1 cellular context compared by ENCODE assay signal in genomic region chr18:4353853-4354418, GRCh38.
TF ChIP-seq lines count a peak whose summit lies in the region.

No MANE protein-coding gene starts in this region.

TF ChIP-seq in GM23338, 12 proteins besides CTCF, POLR2A, EP300 and RAD21 (continued from another document):
- TF ChIP-seq, protein P1, sequence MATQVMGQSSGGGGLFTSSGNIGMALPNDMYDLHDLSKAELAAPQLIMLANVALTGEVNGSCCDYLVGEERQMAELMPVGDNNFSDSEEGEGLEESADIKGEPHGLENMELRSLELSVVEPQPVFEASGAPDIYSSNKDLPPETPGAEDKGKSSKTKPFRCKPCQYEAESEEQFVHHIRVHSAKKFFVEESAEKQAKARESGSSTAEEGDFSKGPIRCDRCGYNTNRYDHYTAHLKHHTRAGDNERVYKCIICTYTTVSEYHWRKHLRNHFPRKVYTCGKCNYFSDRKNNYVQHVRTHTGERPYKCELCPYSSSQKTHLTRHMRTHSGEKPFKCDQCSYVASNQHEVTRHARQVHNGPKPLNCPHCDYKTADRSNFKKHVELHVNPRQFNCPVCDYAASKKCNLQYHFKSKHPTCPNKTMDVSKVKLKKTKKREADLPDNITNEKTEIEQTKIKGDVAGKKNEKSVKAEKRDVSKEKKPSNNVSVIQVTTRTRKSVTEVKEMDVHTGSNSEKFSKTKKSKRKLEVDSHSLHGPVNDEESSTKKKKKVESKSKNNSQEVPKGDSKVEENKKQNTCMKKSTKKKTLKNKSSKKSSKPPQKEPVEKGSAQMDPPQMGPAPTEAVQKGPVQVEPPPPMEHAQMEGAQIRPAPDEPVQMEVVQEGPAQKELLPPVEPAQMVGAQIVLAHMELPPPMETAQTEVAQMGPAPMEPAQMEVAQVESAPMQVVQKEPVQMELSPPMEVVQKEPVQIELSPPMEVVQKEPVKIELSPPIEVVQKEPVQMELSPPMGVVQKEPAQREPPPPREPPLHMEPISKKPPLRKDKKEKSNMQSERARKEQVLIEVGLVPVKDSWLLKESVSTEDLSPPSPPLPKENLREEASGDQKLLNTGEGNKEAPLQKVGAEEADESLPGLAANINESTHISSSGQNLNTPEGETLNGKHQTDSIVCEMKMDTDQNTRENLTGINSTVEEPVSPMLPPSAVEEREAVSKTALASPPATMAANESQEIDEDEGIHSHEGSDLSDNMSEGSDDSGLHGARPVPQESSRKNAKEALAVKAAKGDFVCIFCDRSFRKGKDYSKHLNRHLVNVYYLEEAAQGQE (IDR thresholded peaks at IDR 0.05; ENCODE audit: unreplicated experiment), result no peak
- TF ChIP-seq JUNB (IDR thresholded peaks at IDR 0.05; ENCODE audit: unreplicated experiment), result no peak
- TF ChIP-seq POLR2AphosphoS5 (IDR thresholded peaks at IDR 0.05; ENCODE audit: low read depth), result no peak
- TF ChIP-seq EZH2phosphoT487 (IDR thresholded peaks at IDR 0.05; ENCODE audit: unreplicated experiment), result no peak
- no peak for TF ChIP-seq NANOG (IDR thresholded peaks at IDR 0.05; ENCODE audit: borderline replicate concordance)
- TF ChIP-seq STAT1 (IDR thresholded peaks at IDR 0.05; ENCODE audit: unreplicated experiment), result no peak
- TF ChIP-seq ZNF114 (CRISPR knock-in tag; IDR thresholded peaks at IDR 0.05), result no peak
- no peak for TF ChIP-seq ZNF462 (CRISPR knock-in tag; IDR thresholded peaks at IDR 0.05)
- no peak for TF ChIP-seq CREB1 (CRISPR knock-in tag; IDR thresholded peaks at IDR 0.05; ENCODE audit: low read depth)
